1 cellular context compared by ENCODE assay signal in the genomic region with DNA sequence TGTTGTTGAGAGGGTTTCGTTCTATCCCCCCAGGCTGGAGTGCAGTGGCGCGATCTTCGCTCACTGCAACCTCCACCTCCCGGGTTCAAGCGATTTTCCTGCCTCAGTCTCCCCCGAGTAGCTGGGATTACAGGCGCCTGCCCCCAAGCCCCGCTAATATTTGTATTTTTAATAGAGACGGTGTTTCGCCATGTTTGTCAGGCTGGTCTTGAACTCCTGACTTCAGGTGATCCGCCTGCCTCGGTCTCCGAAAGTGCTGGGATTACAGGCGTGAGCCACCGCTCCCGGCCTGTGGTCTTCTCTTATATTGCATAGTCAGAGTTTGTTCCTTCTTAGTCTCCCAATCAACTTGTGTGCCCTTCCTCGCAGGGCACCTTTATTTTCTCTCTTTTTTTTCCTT.
A peak's percentile ranks its signal among the peaks of the same experiment; 100 is the strongest.
TF ChIP-seq lines count a peak whose summit lies in the region.

No MANE protein-coding gene starts in this region.

TF ChIP-seq in GM12878, 131 proteins besides CTCF, POLR2A, EP300 and RAD21:
- 0 out of 2 replicates have a peak, but pooled peaks have one; percentile 16 for TF ChIP-seq MTA3 (IDR thresholded peaks at IDR 0.05; ENCODE audit: borderline replicate concordance, low read length)
- TF ChIP-seq, protein P1, sequence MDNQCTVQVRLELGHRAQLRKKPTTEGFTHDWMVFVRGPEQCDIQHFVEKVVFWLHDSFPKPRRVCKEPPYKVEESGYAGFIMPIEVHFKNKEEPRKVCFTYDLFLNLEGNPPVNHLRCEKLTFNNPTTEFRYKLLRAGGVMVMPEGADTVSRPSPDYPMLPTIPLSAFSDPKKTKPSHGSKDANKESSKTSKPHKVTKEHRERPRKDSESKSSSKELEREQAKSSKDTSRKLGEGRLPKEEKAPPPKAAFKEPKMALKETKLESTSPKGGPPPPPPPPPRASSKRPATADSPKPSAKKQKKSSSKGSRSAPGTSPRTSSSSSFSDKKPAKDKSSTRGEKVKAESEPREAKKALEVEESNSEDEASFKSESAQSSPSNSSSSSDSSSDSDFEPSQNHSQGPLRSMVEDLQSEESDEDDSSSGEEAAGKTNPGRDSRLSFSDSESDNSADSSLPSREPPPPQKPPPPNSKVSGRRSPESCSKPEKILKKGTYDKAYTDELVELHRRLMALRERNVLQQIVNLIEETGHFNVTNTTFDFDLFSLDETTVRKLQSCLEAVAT (IDR thresholded peaks at IDR 0.05): peak; percentile 53; the same call in 1 of the 2 replicates
- TF ChIP-seq, protein P2, sequence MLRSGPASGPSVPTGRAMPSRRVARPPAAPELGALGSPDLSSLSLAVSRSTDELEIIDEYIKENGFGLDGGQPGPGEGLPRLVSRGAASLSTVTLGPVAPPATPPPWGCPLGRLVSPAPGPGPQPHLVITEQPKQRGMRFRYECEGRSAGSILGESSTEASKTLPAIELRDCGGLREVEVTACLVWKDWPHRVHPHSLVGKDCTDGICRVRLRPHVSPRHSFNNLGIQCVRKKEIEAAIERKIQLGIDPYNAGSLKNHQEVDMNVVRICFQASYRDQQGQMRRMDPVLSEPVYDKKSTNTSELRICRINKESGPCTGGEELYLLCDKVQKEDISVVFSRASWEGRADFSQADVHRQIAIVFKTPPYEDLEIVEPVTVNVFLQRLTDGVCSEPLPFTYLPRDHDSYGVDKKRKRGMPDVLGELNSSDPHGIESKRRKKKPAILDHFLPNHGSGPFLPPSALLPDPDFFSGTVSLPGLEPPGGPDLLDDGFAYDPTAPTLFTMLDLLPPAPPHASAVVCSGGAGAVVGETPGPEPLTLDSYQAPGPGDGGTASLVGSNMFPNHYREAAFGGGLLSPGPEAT (IDR thresholded peaks at IDR 0.05; ENCODE audit: low read depth): peak; percentile 28
